ENCODE assay signal across 7 cellular contexts in the genomic region with DNA sequence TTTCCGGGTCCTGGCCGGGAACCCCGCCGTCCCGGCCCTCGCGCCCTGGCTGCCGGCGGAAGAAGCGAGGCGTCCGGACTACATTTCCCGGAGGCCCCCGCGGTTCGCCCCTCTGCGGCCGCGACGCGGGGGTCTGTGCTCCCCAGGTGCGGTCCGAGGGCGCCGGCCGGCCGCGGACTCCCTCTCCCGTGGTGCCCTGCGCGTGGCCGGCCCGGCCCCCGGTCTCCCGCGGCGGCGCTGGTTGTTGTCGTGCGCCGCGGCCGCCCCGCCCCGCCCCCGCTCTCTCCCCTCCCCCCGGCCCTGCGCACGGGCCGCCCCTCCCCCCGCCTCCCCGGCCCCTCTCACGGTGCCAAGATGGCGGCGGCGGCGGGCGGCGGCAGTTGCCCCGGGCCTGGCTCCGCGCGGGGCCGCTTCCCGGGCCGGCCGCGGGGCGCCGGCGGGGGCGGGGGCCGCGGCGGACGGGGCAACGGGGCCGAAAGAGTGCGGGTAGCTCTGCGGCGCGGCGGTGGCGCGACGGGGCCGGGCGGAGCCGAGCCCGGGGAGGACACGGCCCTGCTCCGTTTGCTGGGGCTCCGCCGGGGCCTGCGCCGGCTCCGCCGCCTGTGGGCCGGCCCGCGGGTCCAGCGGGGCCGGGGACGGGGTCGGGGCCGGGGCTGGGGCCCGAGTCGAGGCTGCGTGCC. TPM values are rescaled to one million over a fixed set of nuclear protein-coding genes. Genes with fewer than 3 reads are reported as not detected.
A peak's percentile ranks its signal among the peaks of the same experiment; 100 is the strongest.
DNase-seq lines count a peak whose midpoint lies in the region; ATAC-seq, FAIRE-seq and TF ChIP-seq lines count a peak whose summit lies in the region.

Gene KMT2B, plus strand, starts transcription at position 339 of the 680 bp plus-strand sequence. Its CDS starts 16 bp downstream, at position 355.

- H2AFZ ChIP-seq in PC-3 (ENCODE audit: low read length) (peak within 1 kb of the TSS; percentile 97), HepG2 (ENCODE audit: low read length) (peak within 1 kb of the TSS; percentile 12)

- peak; percentile 37 for ATAC-seq in HG02970 (IDR thresholded peaks at IDR 0.05; ENCODE audit: low FRiP score, unreplicated experiment)
- peak; percentile 59 for ATAC-seq in PC-3
- no peak for ATAC-seq in HepG2

- H3K27me3 ChIP-seq in PC-3 (ENCODE audit: low read length), result no peaks in the 10 kb centered on the region
- no peaks in the 10 kb centered on the region for H3K27me3 ChIP-seq in HepG2 (ENCODE audit: control insufficient read depth in 1 of 2, insufficient read depth in 2 of 2, low read length in 2 of 2)
- H3K27me3 ChIP-seq in testis, result no peaks in the 10 kb centered on the region

- H3K9ac ChIP-seq in PC-3 (ENCODE audit: low read length), result peak within 1 kb of the TSS; percentile 87
- peak within 1 kb of the TSS; percentile 88 for H3K9ac ChIP-seq in HepG2 (ENCODE audit: insufficient read depth, low read depth, low read length)

- WGBS in HepG2 (ENCODE audit: low lambda C conversion rate), result 2% methylated on average over 10 of the region's 109 CpGs
- WGBS in testis, 2 donors, result 1% methylated on average over 37 of the region's 109 CpGs; no CpG with 5 or more reads in 1 of the 2 donors

- H3K79me2 ChIP-seq in PC-3 (ENCODE audit: low read length) (peaks cover 33% of the 10 kb centered on the region), HepG2 (ENCODE audit: insufficient read depth, low read length) (peaks cover 21% of the 10 kb centered on the region)

- H4K20me1 ChIP-seq in PC-3 (ENCODE audit: low read length) (0 out of 2 replicates have a peak, but pooled peaks cover 3% of the 10 kb centered on the region), HepG2 (ENCODE audit: insufficient read depth, low read length) (peaks cover 8% of the 10 kb centered on the region)

- in situ Hi-C loops in HepG2 (cut with HindIII; ENCODE audit: extremely low pct_ligation_motif_present, low pct_unique_long_range_greater_than_20kb), result loop anchor here (5.0 kb wide), 1 partner anchor 171 kb away; the partner anchor contains the start of gene TMEM147

- no peak for TF ChIP-seq CTCF in PC-3 (conservative IDR thresholded peaks at IDR 0.05; ENCODE audit: low read depth, low read length)
- no peak for TF ChIP-seq CTCF in HepG2 (CRISPR knock-in tag; IDR thresholded peaks at IDR 0.05)
- TF ChIP-seq CTCF in testis (IDR thresholded peaks at IDR 0.05), result no peak

- TF ChIP-seq POLR2A in GM12892 (IDR thresholded peaks at IDR 0.05; ENCODE audit: low read depth, low read length), result peak; percentile 38; the same call in 1 of the 2 replicates
- TF ChIP-seq POLR2A in HepG2 (IDR thresholded peaks at IDR 0.05; ENCODE audit: insufficient read depth in 1 of 2, low read depth in 2 of 2, low read length in 2 of 2), result no peak
- no peak for TF ChIP-seq POLR2A in testis (IDR thresholded peaks at IDR 0.05)

- no peaks in the 10 kb centered on the region; the same call in 1 of the 2 replicates for H3K36me3 ChIP-seq in PC-3 (ENCODE audit: low read depth, low read length)
- H3K36me3 ChIP-seq in HepG2 (replicated peaks in 1 of 2; ENCODE audit: control insufficient read depth in 1 of 2, insufficient read depth in 2 of 2, low read length in 2 of 2), result peaks cover 10 to 23% of the 10 kb centered on the region in 2 experiments
- no peaks in the 10 kb centered on the region for H3K36me3 ChIP-seq in testis (ENCODE audit: low read depth, missing control alignments)

- H3K4me2 ChIP-seq in PC-3 (ENCODE audit: low read length), result peak within 1 kb of the TSS; percentile 98
- peak within 1 kb of the TSS; percentile 96 for H3K4me2 ChIP-seq in HepG2 (ENCODE audit: low read depth, low read length)

- POLR2A ChIA-PET in PC-3 (lab: Charles Lee; ENCODE audit: unreplicated experiment), result no interaction called here
- POLR2A ChIA-PET in HepG2 (lab: Yijun Ruan, JAX), result interaction anchor here (2.0 to 4.6 kb wide), 3 partner anchors 21 to 30 kb away, joined by 11 to 69 read pairs (median 19); partner anchors contain the start of genes LIN37, PSENEN and U2AF1L4

- intact Hi-C loops in PC-3 (cut with micrococcal nuclease), result loop anchor here (1.0 to 10.0 kb wide), 5 partner anchors 15 to 217 kb away; partner anchors contain the start of genes LRFN3, PSENEN, TMEM147 and U2AF1L4
- intact Hi-C loops in HepG2 (cut with micrococcal nuclease; ENCODE audit: unreplicated experiment), result loop anchor here (1.0 to 2.0 kb wide), 2 partner anchors 23 to 169 kb away; no protein-coding TSS in a partner anchor
- intact Hi-C loops in testis (cut with DNase I; ENCODE audit: low total_unique reads), result loop anchor here (10.0 kb wide), 1 partner anchor 173 kb away; the partner anchor contains the start of gene TMEM147

- no TSS peak for BruUV-seq in PC-3 (replicated peaks; lab: Mats Ljungman, UMichigan)
- no TSS peak for BruUV-seq in HepG2 (replicated peaks; lab: Mats Ljungman, UMichigan)

- TF ChIP-seq RAD21 in HepG2 (CRISPR knock-in tag; IDR thresholded peaks at IDR 0.05), result no peak

- TF ChIP-seq EP300 in HepG2 (IDR thresholded peaks at IDR 0.05; ENCODE audit: low read depth in 2 of 2, low read length in 2 of 2) (no peak), HepG2 (CRISPR knock-in tag; IDR thresholded peaks at IDR 0.05; ENCODE audit: borderline replicate concordance) (no peak)

- H3K27ac ChIP-seq in PC-3 (ENCODE audit: low read length), result peak within 1 kb of the TSS; percentile 50
- peak within 1 kb of the TSS; percentile 90 for H3K27ac ChIP-seq in cingulate gyrus (ENCODE audit: low read depth, low read length)
- peak within 1 kb of the TSS; percentile 78 for H3K27ac ChIP-seq in HepG2 (ENCODE audit: extremely low read length, insufficient read depth, low read length)
- H3K27ac ChIP-seq in testis, result peak within 1 kb of the TSS; percentile 74 to 91

- no peaks in the 10 kb centered on the region for H3F3A ChIP-seq in PC-3 (ENCODE audit: low read length, unreplicated experiment)

- H3K4me3 ChIP-seq in PC-3 (ENCODE audit: low read length) (peak within 1 kb of the TSS; percentile 95), HepG2 (replicated peaks in 1 of 3; ENCODE audit: insufficient read depth in 1 of 3, low read depth in 2 of 3, low read length in 3 of 3) (peak within 1 kb of the TSS; percentile 93 to 99 (median 97)), testis (peak within 1 kb of the TSS; percentile 82 to 85)

- DNase-seq in GM12892 (ENCODE audit: insufficient read length) (peak; percentile 99), PC-3 (peak; percentile 89), HepG2 (ENCODE audit: low spot score) (no peak), testis (no peak)
- DNase-seq in stimulated activated CD4-positive, alpha-beta T cell treated with anti-CD3 and anti-CD28 coated beads, Interleukin-12 subunit alpha, Interleukin-12 subunit beta, amount 100 ng/mL, for 4 hours, result no peak

- CTCF ChIA-PET in PC-3 (lab: Charles Lee), result no interaction called here
- CTCF ChIA-PET in HepG2 (lab: Yijun Ruan, JAX; ENCODE audit: low intra/inter-chr PET ratio, low total read pairs), result interaction anchor here (1.2 to 7.0 kb wide), 6 partner anchors 16 to 214 kb away, joined by 3 to 201 read pairs (median 8); no protein-coding TSS in a partner anchor

- H3K4me1 ChIP-seq in PC-3 (ENCODE audit: insufficient read depth, low read length) (peaks cover 20% of the 10 kb centered on the region; the same call in 1 of the 2 replicates), HepG2 (ENCODE audit: insufficient read depth, low read length) (peaks cover 34% of the 10 kb centered on the region), testis (peaks cover 25% of the 10 kb centered on the region)

- no peak for FAIRE-seq in GM12892 (lab: Jason Lieb, UNC)
- FAIRE-seq in HepG2 (lab: Jason Lieb, UNC), result no peak

- no peaks in the 10 kb centered on the region for H3K9me3 ChIP-seq in PC-3 (ENCODE audit: low read length)
- no peaks in the 10 kb centered on the region for H3K9me3 ChIP-seq in HepG2 (ENCODE audit: low read length)
- no peaks in the 10 kb centered on the region for H3K9me3 ChIP-seq in testis

- H3K9me2 ChIP-seq in PC-3 (replicated peaks; ENCODE audit: low read length), result no peaks in the 10 kb centered on the region

TF ChIP-seq in HepG2, 621 proteins besides CTCF, POLR2A, EP300 and RAD21 (continues in another document):
- 0 out of 2 replicates have a peak, but pooled peaks have one; percentile 21 for TF ChIP-seq PHF20 (CRISPR knock-in tag; IDR thresholded peaks at IDR 0.05)

RNA-seq across cellular contexts. Expression of gene KMT2B, which starts in this region (rescaled TPM):
- polyA plus RNA-seq in GM12892 (2012; ENCODE audit: missing spikeins), result 17.9 TPM
- total RNA-seq in PC-3 (2014; rRNA removed), result 10.8 and 23.4 TPM in 2 replicates
- 6.2 TPM in 2 replicates for total RNA-seq in HepG2 (2016; rRNA removed; fragmentation: Illumina TruSeq; extraction: Trizol)
- 2.6 TPM in 2 replicates for total RNA-seq in HepG2 (2016; cell fraction: cytosol; rRNA removed; fragmentation: Illumina TruSeq; extraction: Trizol; ENCODE audit: low read depth)
- 4.4 and 5.3 TPM in 2 replicates for total RNA-seq in HepG2 (2016; cell fraction: insoluble cytoplasmic fraction; rRNA removed; fragmentation: Illumina TruSeq; extraction: Trizol)
- total RNA-seq in HepG2 (2016; cell fraction: membrane; rRNA removed; fragmentation: Illumina TruSeq; extraction: Trizol), result 3.8 and 4.1 TPM in 2 replicates
- total RNA-seq in HepG2 (2016; cell fraction: nucleus; rRNA removed; fragmentation: Illumina TruSeq; extraction: Trizol), result 14.7 and 15.4 TPM in 2 replicates
- polyA plus RNA-seq in HepG2 (2011; rRNA removed), result 16.9 and 19.2 TPM in 2 replicates
- 9.3 and 10.9 TPM in 2 replicates for polyA plus RNA-seq in HepG2 (2011; cell fraction: cytosol; rRNA removed)
- polyA plus RNA-seq in HepG2 (2011; cell fraction: nucleus; rRNA removed), result 113 and 130 TPM in 2 replicates
- polyA plus RNA-seq in HepG2 (2012), result 20.4 and 30.9 TPM in 2 replicates
- polyA plus RNA-seq in HepG2 (2016; cell fraction: cytosol; fragmentation: Illumina TruSeq; extraction: Trizol; ENCODE audit: low read depth), result 2.5 and 3.0 TPM in 2 replicates
- 10.8 and 11.6 TPM in 2 replicates for polyA plus RNA-seq in HepG2 (2016; cell fraction: insoluble cytoplasmic fraction; fragmentation: Illumina TruSeq; extraction: Trizol; ENCODE audit: low read depth)
- 5.5 and 6.5 TPM in 2 replicates for polyA plus RNA-seq in HepG2 (2016; cell fraction: membrane; fragmentation: Illumina TruSeq; extraction: Trizol; ENCODE audit: low read depth)
- polyA plus RNA-seq in HepG2 (2016; cell fraction: nucleus; fragmentation: Illumina TruSeq; extraction: Trizol; ENCODE audit: insufficient read depth, low read depth), result 69.3 and 89.2 TPM in 2 replicates
- polyA minus RNA-seq in HepG2 (2011; rRNA and poly(A)+ RNA removed; ENCODE audit: low replicate concordance), result 11.1 and 11.4 TPM in 2 replicates
- 4.3 and 4.4 TPM in 2 replicates for polyA minus RNA-seq in HepG2 (2011; cell fraction: cytosol; rRNA and poly(A)+ RNA removed)
- 13.3 and 13.6 TPM in 2 replicates for polyA minus RNA-seq in HepG2 (2011; cell fraction: nucleus; rRNA and poly(A)+ RNA removed)
- total RNA-seq in testis, result 100 to 1,000 TPM; 109 to 110 TPM
- polyA plus RNA-seq in testis (ENCODE audit: insufficient read depth, low read depth, low replicate concordance), result 73.3 TPM

Comparison
In these comparisons a context has a peak if more than half of its experiments do, and no peak if none do; other contexts are left out.
1. DNase-seq: peak in GM12892 (single experiment) and PC-3 (single experiment); none in HepG2 (single experiment), testis (single experiment) and stimulated activated CD4-positive, alpha-beta T cell treated with anti-CD3 and anti-CD28 coated beads, Interleukin-12 subunit alpha, Interleukin-12 subunit beta, amount 100 ng/mL, for 4 hours (single experiment).
2. Peak in every context shown above with its lines, with median percentiles within 50 percentile points of each other: H3K27ac ChIP-seq and H3K4me3 ChIP-seq.